Comparison of ENCODE assay signal across 1 cellular context in genomic region chr2:176170606-176171005, GRCh38.
A peak's percentile ranks its signal among the peaks of the same experiment; 100 is the strongest.
TF ChIP-seq lines count a peak whose summit lies in the region.

No MANE protein-coding gene starts in this region.

TF ChIP-seq in HEK293, 187 proteins besides CTCF, POLR2A, EP300 and RAD21 (continued from another document):
- TF ChIP-seq ZBTB44 (tag by site-specific recombination; IDR thresholded peaks at IDR 0.05): no peak
- peak; percentile 70 for TF ChIP-seq ZBTB17 (tag by site-specific recombination; IDR thresholded peaks at IDR 0.05)
- TF ChIP-seq ZNF335 (tag by site-specific recombination; conservative IDR thresholded peaks at IDR 0.05): no peak
